In the genomic region with DNA sequence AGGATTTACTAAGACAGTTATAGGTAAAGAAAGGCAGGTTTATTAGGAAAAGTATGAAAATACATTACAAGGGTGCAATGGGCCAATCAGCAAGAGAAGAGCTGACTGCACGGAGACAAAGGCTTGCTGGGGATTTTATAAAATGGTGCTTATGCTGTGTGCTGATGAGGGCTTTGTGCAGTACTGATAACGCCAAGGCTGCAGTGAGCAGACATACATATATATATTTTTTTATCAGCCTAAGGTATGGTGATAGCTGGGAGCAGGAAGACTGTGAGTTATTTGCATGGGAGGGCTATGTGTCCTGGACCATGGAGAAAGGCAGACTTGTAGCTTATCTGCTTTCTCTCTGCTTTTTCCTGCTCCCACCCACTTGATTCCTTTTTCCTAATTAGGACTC, we compare ENCODE assay signal across 21 cellular contexts.
"Had no signal": no experiment of that assay in that cellular context is flagged by ENCODE, and none has a peak within 500 bp of the region (broad histone marks: within the 10 kb centered on the region; RNA-seq: fewer than 3 reads in every experiment).

No MANE protein-coding gene starts in this region.

- H3K9me3 ChIP-seq: esophagus muscularis mucosa, gastroesophageal sphincter, left lung, lower lobe of right lung, mucosa of descending colon, psoas muscle, right lobe of liver, spleen, tibial artery, upper lobe of right lung, vagina had no signal

- ATAC-seq: effector memory CD8-positive, alpha-beta T cell; gastroesophageal sphincter; left lung; lower lobe of right lung; mucosa of descending colon; naive thymus-derived CD8-positive, alpha-beta T cell; psoas muscle; right lobe of liver; stimulated activated memory B cell treated with anti-CD40 and anti-IgM and Interleukin-4, amounts not matched to agents 10 μg/mL and 1 μg/mL and 100 μg/mL, for 72 hours; upper lobe of right lung had no signal

- H3K4me3 ChIP-seq: esophagus muscularis mucosa, gastroesophageal sphincter, left lung, lower lobe of right lung, mucosa of descending colon, psoas muscle, right lobe of liver, spleen, tibial artery, upper lobe of right lung, vagina had no signal

- H3K4me1 ChIP-seq: spleen, upper lobe of right lung had no signal

- DNase-seq: effector memory CD8-positive, alpha-beta T cell; glutamatergic neuron; islet precursor cell; left lung; lower lobe of right lung; mucosa of descending colon; naive thymus-derived CD8-positive, alpha-beta T cell; psoas muscle; retina; right lobe of liver; spleen; stimulated activated CD4-positive, alpha-beta T cell treated with anti-CD3 and anti-CD28 coated beads, Interleukin-15, amount 100 ng/mL, for 24 hours; stimulated activated CD4-positive, alpha-beta T cell treated with anti-CD3 and anti-CD28 coated beads, Interleukin-1b, Interleukin-23, amount 100 ng/mL, for 48 hours; stimulated activated CD4-positive, alpha-beta T cell treated with anti-CD3 and anti-CD28 coated beads, Interleukin-4, amount 100 ng/mL, for 24 hours; tibial artery; upper lobe of right lung had no signal

- H3K36me3 ChIP-seq: esophagus muscularis mucosa, gastroesophageal sphincter, left lung, lower lobe of right lung, right lobe of liver, spleen, tibial artery, upper lobe of right lung, vagina had no signal

- H3K27me3 ChIP-seq: esophagus muscularis mucosa, gastroesophageal sphincter, left lung, right lobe of liver, spleen, tibial artery, upper lobe of right lung, vagina had no signal

- H3K27ac ChIP-seq: epithelial cell of prostate, esophagus muscularis mucosa, gastroesophageal sphincter, left lung, lower lobe of right lung, psoas muscle, right lobe of liver, spleen, tibial artery, upper lobe of right lung, vagina had no signal
